ENCODE assay signal across 8 cellular contexts in the genomic region with DNA sequence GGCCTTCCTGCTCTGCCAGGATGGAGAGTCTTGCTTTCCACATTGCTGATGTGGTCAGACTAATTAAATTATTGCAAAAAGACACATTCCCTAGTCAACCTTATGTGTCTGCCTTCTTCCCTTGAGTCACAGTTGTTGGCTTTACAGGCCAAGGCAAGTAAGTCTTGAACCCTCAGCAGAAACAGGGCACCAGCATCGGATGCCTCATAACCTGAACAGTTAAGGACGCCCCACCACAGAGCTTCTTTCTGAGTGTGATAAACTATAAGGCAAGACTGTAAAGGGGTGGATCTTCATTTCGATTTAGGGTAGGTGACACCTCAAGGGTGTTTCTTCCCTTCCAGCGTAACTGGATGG. TPM values are rescaled to one million over a fixed set of nuclear protein-coding genes. Genes with fewer than 3 reads are reported as not detected.
DNase-seq lines count a peak whose midpoint lies in the region; ATAC-seq, FAIRE-seq and TF ChIP-seq lines count a peak whose summit lies in the region.

No MANE protein-coding gene starts in this region.

- H3K27me3 Mint-ChIP-seq in astrocyte (ENCODE audit: low read depth, unreplicated experiment), result no peaks in the 10 kb centered on the region
- no peaks in the 10 kb centered on the region for H3K27me3 Mint-ChIP-seq in memory B cell

- 37 to 45% methylated on average over 4 of the region's 4 CpGs for WGBS in heart right ventricle, 2 donors

- peak overlapping the region; percentile 87 to 99 (median 96) for H3K4me3 ChIP-seq in heart right ventricle
- H3K4me3 ChIP-seq in astrocyte (ENCODE audit: insufficient read depth, low read depth, low read length), result peak overlapping the region; percentile 89
- peak overlapping the region; percentile 94 for H3K4me3 ChIP-seq in upper lobe of right lung

- no peaks in the 10 kb centered on the region for H3K36me3 Mint-ChIP-seq in astrocyte (ENCODE audit: low read depth, unreplicated experiment)
- H3K36me3 Mint-ChIP-seq in memory B cell, result peaks cover 3% of the 10 kb centered on the region

- DNase-seq in heart right ventricle, result no peak
- DNase-seq in cardiac septum (ENCODE audit: low spot score), result no peak
- no peak for DNase-seq in astrocyte (ENCODE audit: low read depth)
- DNase-seq in memory B cell (ENCODE audit: low spot score in 2 of 2), result no peak
- DNase-seq in upper lobe of right lung, result no peak
- no peak for DNase-seq in NCI-H128 (lab: John Stamatoyannopoulos, UW; ENCODE audit: unreplicated experiment)

- no peak for ATAC-seq in heart right ventricle
- no peak for ATAC-seq in memory B cell (ENCODE audit: low read depth)
- ATAC-seq in upper lobe of right lung, result no peak
- no peak for ATAC-seq in HG02588 (IDR thresholded peaks at IDR 0.05; ENCODE audit: unreplicated experiment)
- ATAC-seq in GM21717 (IDR thresholded peaks at IDR 0.05; ENCODE audit: unreplicated experiment), result no peak

- H3K4me1 Mint-ChIP-seq in astrocyte (ENCODE audit: low read depth, unreplicated experiment) (peaks cover 10% of the 10 kb centered on the region), memory B cell (peaks cover 28% of the 10 kb centered on the region)

- H3K9me3 ChIP-seq in heart right ventricle (no peaks in the 10 kb centered on the region), astrocyte (ENCODE audit: insufficient read depth, low read depth, low read length) (no peaks in the 10 kb centered on the region), upper lobe of right lung (no peaks in the 10 kb centered on the region)

- no peaks in the 10 kb centered on the region for H3K9me3 Mint-ChIP-seq in astrocyte (ENCODE audit: unreplicated experiment)
- no peaks in the 10 kb centered on the region for H3K9me3 Mint-ChIP-seq in memory B cell

- H3K9ac ChIP-seq in astrocyte (ENCODE audit: low read length), result peak overlapping the region; percentile 91

- H3K4me3 Mint-ChIP-seq in astrocyte (ENCODE audit: unreplicated experiment) (peak overlapping the region; percentile 83), memory B cell (peak overlapping the region; percentile 94)

- no peaks in the 10 kb centered on the region for H3K36me3 ChIP-seq in heart right ventricle
- H3K36me3 ChIP-seq in astrocyte (ENCODE audit: insufficient read depth, low read length), result no peaks in the 10 kb centered on the region
- H3K36me3 ChIP-seq in upper lobe of right lung, result no peaks in the 10 kb centered on the region

- no peak for FAIRE-seq in astrocyte (lab: Jason Lieb, UNC)

- peak overlapping the region; percentile 88 for H3K4me2 ChIP-seq in astrocyte (ENCODE audit: low read length)

- H3K4me1 ChIP-seq in heart right ventricle, result peaks cover 0 to 36% (median 13%) of the 10 kb centered on the region in 9 donors
- H3K4me1 ChIP-seq in astrocyte (ENCODE audit: insufficient read depth, low read length), result no peaks in the 10 kb centered on the region
- peaks cover 11% of the 10 kb centered on the region for H3K4me1 ChIP-seq in upper lobe of right lung

- H3K27me3 ChIP-seq in heart right ventricle, result no peaks in the 10 kb centered on the region
- H3K27me3 ChIP-seq in astrocyte (ENCODE audit: insufficient read depth, low read length), result no peaks in the 10 kb centered on the region
- no peaks in the 10 kb centered on the region for H3K27me3 ChIP-seq in upper lobe of right lung

- H4K20me1 ChIP-seq in astrocyte (ENCODE audit: insufficient read depth, low read length), result peaks cover 33% of the 10 kb centered on the region

- TF ChIP-seq CTCF in heart right ventricle (IDR thresholded peaks at IDR 0.05), result no peak
- TF ChIP-seq CTCF in astrocyte (IDR thresholded peaks at IDR 0.05; ENCODE audit: insufficient read depth, low read depth, low read length), result no peak
- TF ChIP-seq CTCF in upper lobe of right lung (IDR thresholded peaks at IDR 0.05), result no peak

- peaks cover 40% of the 10 kb centered on the region for H3K79me2 ChIP-seq in astrocyte (ENCODE audit: insufficient read depth, low read length)

- H3K27ac Mint-ChIP-seq in astrocyte (ENCODE audit: unreplicated experiment), result peak overlapping the region; percentile 62
- peak overlapping the region; percentile 96 for H3K27ac Mint-ChIP-seq in memory B cell

- intact Hi-C loops in heart right ventricle (cut with DNase I) (loop anchor here in 4 of 10 donors (5.0 to 10.0 kb wide), 5 partner anchors 37 to 107 kb away; a partner anchor contains a TSS), cardiac septum (cut with DNase I) (loop anchor here (5.0 to 10.0 kb wide), 2 partner anchors 49 to 97 kb away; a partner anchor contains a TSS), upper lobe of right lung (cut with DNase I) (no loop called here)

- peak overlapping the region; percentile 98 for H2AFZ ChIP-seq in astrocyte (ENCODE audit: low read depth, low read length)

- H3K27ac ChIP-seq in heart right ventricle (peak overlapping the region in 9 of 10 donors; percentile 82 to 94 (median 88)), astrocyte (ENCODE audit: low read depth, low read length) (peak overlapping the region; percentile 66), upper lobe of right lung (peak overlapping the region; percentile 85)

RNA-seq across cellular contexts. Expression of a gene that starts 0.7 kb away (rescaled TPM):
- total RNA-seq in heart right ventricle (10 to 100 TPM in 8 of 10 donors, 1 to 10 TPM in 2; 9.2 to 17.1 (median 12.2) TPM), cardiac septum (13.4 TPM), astrocyte (70.1 and 79.1 TPM in 2 replicates), upper lobe of right lung (23.4 TPM)
- 1 to 10 TPM; 1.5 to 2.8 TPM for polyA plus RNA-seq in heart right ventricle
